Comparison of ENCODE assay signal across 10 cellular contexts in genomic region chr17:27573971-27574525, GRCh38.
DNase-seq lines count a peak whose midpoint lies in the region; TF ChIP-seq lines count a peak whose summit lies in the region.
"Had no signal": no experiment of that assay in that cellular context is flagged by ENCODE, and none has a peak within 500 bp of the region (broad histone marks: within the 10 kb centered on the region; RNA-seq: fewer than 3 reads in every experiment).

No MANE protein-coding gene starts in this region.

- TF ChIP-seq CTCF in brain microvascular endothelial cell (IDR thresholded peaks at IDR 0.05; ENCODE audit: low read depth, low read length, missing control alignments): no peak

- in situ Hi-C loops in brain microvascular endothelial cell (cut with HindIII; ENCODE audit: low pct_ligation_motif_present, low sequenced_read_pairs): no loop called here

- H3K27me3 ChIP-seq in brain microvascular endothelial cell (replicated peaks): no peaks in the 10 kb centered on the region

- H3K36me3 ChIP-seq in brain microvascular endothelial cell (replicated peaks): peaks cover 2% of the 10 kb centered on the region

- H3K27ac ChIP-seq in brain microvascular endothelial cell: no peak overlapping the region

- no peak overlapping the region for H3K4me3 ChIP-seq in brain microvascular endothelial cell (ENCODE audit: low read depth, low read length)

- DNase-seq in DMS53 (lab: John Stamatoyannopoulos, UW) (peak; percentile 40), DMS53 treated with DMSO at 0.1 percent for 48 hours (lab: John Stamatoyannopoulos, UW; ENCODE audit: unreplicated experiment) (no peak), OCI-M1 (lab: John Stamatoyannopoulos, UW) (peak; percentile 98), brain microvascular endothelial cell (peak; percentile 38), pons (ENCODE audit: low spot score) (peak; percentile 25), globus pallidus (ENCODE audit: low spot score) (no peak), cortex of kidney (lab: John Stamatoyannopoulos, UW) (no peak), SW480 (ENCODE audit: low spot score) (no peak)
- DNase-seq: 8988T, NCI-H1417 had no signal

Comparison
In these comparisons a context has a peak if more than half of its experiments do, and no peak if none do; other contexts are left out.
1. DNase-seq: peak in DMS53 (single experiment), OCI-M1 (single experiment), brain microvascular endothelial cell (single experiment) and pons (single experiment); none in DMS53 treated with DMSO at 0.1 percent for 48 hours (single experiment), globus pallidus (single experiment), cortex of kidney (single experiment) and SW480 (single experiment).